ENCODE assay signal across 15 cellular contexts in genomic region chr5:111337688-111338087, GRCh38.
DNase-seq lines count a peak whose midpoint lies in the region; ATAC-seq and TF ChIP-seq lines count a peak whose summit lies in the region.
"Had no signal": no experiment of that assay in that cellular context is flagged by ENCODE, and none has a peak within 500 bp of the region (broad histone marks: within the 10 kb centered on the region; RNA-seq: fewer than 3 reads in every experiment).

No MANE protein-coding gene starts in this region.

- H3K27me3 ChIP-seq in MG63 = no peaks in the 10 kb centered on the region
- H3K27me3 ChIP-seq: cardiac muscle cell, esophagus muscularis mucosa had no signal

- peaks cover 3% of the 10 kb centered on the region for H3K36me3 Mint-ChIP-seq in activated CD4-positive, alpha-beta memory T cell treated with anti-CD3 and anti-CD28 coated beads, Interleukin-2, amount 10 ng/mL, durations not matched to agents 7 days and 5 days (ENCODE audit: low read depth)
- H3K36me3 Mint-ChIP-seq: immature natural killer cell had no signal

- no peaks in the 10 kb centered on the region for H3K36me3 ChIP-seq in MG63
- H3K36me3 ChIP-seq: cardiac muscle cell, esophagus muscularis mucosa had no signal

- CTCF ChIA-PET in activated CD4-positive, alpha-beta memory T cell treated with anti-CD3 and anti-CD28 coated beads, Interleukin-2, amount 10 ng/mL, durations not matched to agents 7 days and 5 days (lab: Charles Lee) = no interaction called here

- peaks cover 14% of the 10 kb centered on the region for H3K4me1 Mint-ChIP-seq in activated CD4-positive, alpha-beta memory T cell treated with anti-CD3 and anti-CD28 coated beads, Interleukin-2, amount 10 ng/mL, durations not matched to agents 7 days and 5 days
- H3K4me1 Mint-ChIP-seq: immature natural killer cell had no signal

- no peaks in the 10 kb centered on the region for H3K9me3 ChIP-seq in MG63
- H3K9me3 ChIP-seq: esophagus muscularis mucosa had no signal

- no peaks in the 10 kb centered on the region for H3K27me3 Mint-ChIP-seq in activated CD4-positive, alpha-beta memory T cell treated with anti-CD3 and anti-CD28 coated beads, Interleukin-2, amount 10 ng/mL, durations not matched to agents 7 days and 5 days
- H3K27me3 Mint-ChIP-seq: CD4-positive, alpha-beta memory T cell had no signal

- H3K4me3 Mint-ChIP-seq in activated CD4-positive, alpha-beta memory T cell treated with anti-CD3 and anti-CD28 coated beads, Interleukin-2, amount 10 ng/mL, durations not matched to agents 7 days and 5 days = no peak overlapping the region
- H3K4me3 Mint-ChIP-seq: immature natural killer cell had no signal

- no peak for TF ChIP-seq CTCF in foreskin fibroblast (IDR thresholded peaks at IDR 0.05; ENCODE audit: low read depth, low read length)

- H3K27ac Mint-ChIP-seq in activated CD4-positive, alpha-beta memory T cell treated with anti-CD3 and anti-CD28 coated beads, Interleukin-2, amount 10 ng/mL, durations not matched to agents 7 days and 5 days = peak overlapping the region; percentile 40
- H3K27ac Mint-ChIP-seq: immature natural killer cell had no signal

- H3K4me3 ChIP-seq in foreskin fibroblast (ENCODE audit: low read depth in 1 of 2, low read length in 2 of 2) (no peak overlapping the region), MG63 (no peak overlapping the region)
- H3K4me3 ChIP-seq: cardiac muscle cell, esophagus muscularis mucosa, smooth muscle cell had no signal

- H3K9me3 Mint-ChIP-seq in activated CD4-positive, alpha-beta memory T cell treated with anti-CD3 and anti-CD28 coated beads, Interleukin-2, amount 10 ng/mL, durations not matched to agents 7 days and 5 days = no peaks in the 10 kb centered on the region
- H3K9me3 Mint-ChIP-seq: CD4-positive, alpha-beta memory T cell had no signal

- POLR2A ChIA-PET in activated CD4-positive, alpha-beta memory T cell treated with anti-CD3 and anti-CD28 coated beads, Interleukin-2, amount 10 ng/mL, durations not matched to agents 7 days and 5 days (lab: Charles Lee) = no interaction called here

- DNase-seq in ELR (ENCODE audit: low read depth) (peak; percentile 24), foreskin fibroblast (no peak), RKO (ENCODE audit: low spot score) (no peak), MG63 (no peak)
- DNase-seq in activated CD4-positive, alpha-beta memory T cell treated with anti-CD3 and anti-CD28 coated beads, Interleukin-2, amount 10 ng/mL, durations not matched to agents 7 days and 5 days = no peak
- no peak for DNase-seq in stimulated activated naive CD4-positive, alpha-beta T cell treated with Interleukin-2 at 50 U/mL for 16 hours (lab: John Stamatoyannopoulos, UW)
- DNase-seq: CD4-positive, alpha-beta memory T cell; KBM-7; NCI-H446 had no signal

- ATAC-seq in GM18870 (IDR thresholded peaks at IDR 0.05; ENCODE audit: unreplicated experiment) = peak; percentile 80
- ATAC-seq in HG02973 (IDR thresholded peaks at IDR 0.05; ENCODE audit: unreplicated experiment) = peak; percentile 72
